18 cellular contexts compared by ENCODE assay signal in the genomic region with DNA sequence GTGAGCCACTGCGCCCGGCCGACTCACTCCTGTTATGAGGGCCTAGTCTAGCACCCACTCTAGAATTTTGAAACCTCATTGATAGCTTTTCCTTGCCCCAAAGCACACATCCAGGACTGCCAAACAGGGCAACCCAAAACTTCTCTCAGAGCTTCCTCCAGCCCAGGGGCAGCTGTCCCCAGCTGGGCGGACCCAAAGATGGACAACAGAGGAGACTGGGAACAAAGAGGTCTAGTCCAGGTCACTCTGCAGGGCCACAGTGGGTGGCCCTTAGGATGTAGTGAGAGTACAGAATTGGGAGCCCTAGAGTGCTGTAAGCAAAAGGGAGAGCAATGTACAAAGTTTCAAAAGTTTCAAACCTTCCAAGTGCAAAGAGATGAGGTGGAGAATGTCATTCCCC. TPM values are rescaled to one million over a fixed set of nuclear protein-coding genes. Genes with fewer than 3 reads are reported as not detected.
DNase-seq lines count a peak whose midpoint lies in the region; ATAC-seq lines count a peak whose summit lies in the region.
"Had no signal": no experiment of that assay in that cellular context is flagged by ENCODE, and none has a peak within 500 bp of the region (broad histone marks: within the 10 kb centered on the region; RNA-seq: fewer than 3 reads in every experiment).

No MANE protein-coding gene starts in this region.

- H3K4me3 Mint-ChIP-seq in CD8-positive, alpha-beta memory T cell = peak overlapping the region in 5 of 7 donors; percentile 2 to 57 (median 17)
- H3K4me3 Mint-ChIP-seq in central memory CD8-positive, alpha-beta T cell = peak overlapping the region; percentile 14
- H3K4me3 Mint-ChIP-seq in stimulated activated naive B cell treated with anti-CD40 and anti-IgM and Interleukin-4, amounts not matched to agents 10 μg/mL and 1 μg/mL and 100 μg/mL, for 72 hours = peak overlapping the region; percentile 22 to 84

- no peaks in the 10 kb centered on the region for H3K9me3 Mint-ChIP-seq in CD8-positive, alpha-beta memory T cell
- no peaks in the 10 kb centered on the region for H3K9me3 Mint-ChIP-seq in central memory CD8-positive, alpha-beta T cell
- no peaks in the 10 kb centered on the region for H3K9me3 Mint-ChIP-seq in stimulated activated naive B cell treated with anti-CD40 and anti-IgM and Interleukin-4, amounts not matched to agents 10 μg/mL and 1 μg/mL and 100 μg/mL, for 72 hours
- H3K9me3 Mint-ChIP-seq: effector memory CD8-positive, alpha-beta T cell; T-helper 2 cell treated with Interferon-gamma antibody and Interleukin-4, amounts not matched to agents 5 μg/mL and 100 μg/mL, for 36 hours had no signal

- H3K36me3 Mint-ChIP-seq in CD8-positive, alpha-beta memory T cell = no peaks in the 10 kb centered on the region
- peaks cover 2% of the 10 kb centered on the region for H3K36me3 Mint-ChIP-seq in central memory CD8-positive, alpha-beta T cell (ENCODE audit: insufficient read depth)
- no peaks in the 10 kb centered on the region for H3K36me3 Mint-ChIP-seq in stimulated activated naive B cell treated with anti-CD40 and anti-IgM and Interleukin-4, amounts not matched to agents 10 μg/mL and 1 μg/mL and 100 μg/mL, for 72 hours

- no peaks in the 10 kb centered on the region for H3K36me3 ChIP-seq in CD8-positive, alpha-beta memory T cell (ENCODE audit: insufficient read depth, low read length)
- H3K36me3 ChIP-seq in mesodermal cell (ENCODE audit: control insufficient read depth, insufficient read depth, low read length) = no peaks in the 10 kb centered on the region
- H3K36me3 ChIP-seq: cardiac muscle cell, left lung, neutrophil had no signal

- H3K27ac Mint-ChIP-seq in CD8-positive, alpha-beta memory T cell = peak overlapping the region in 1 of 8 donors; percentile 69
- H3K27ac Mint-ChIP-seq in central memory CD8-positive, alpha-beta T cell (ENCODE audit: low read depth) = no peak overlapping the region
- peak overlapping the region; percentile 45 for H3K27ac Mint-ChIP-seq in stimulated activated naive B cell treated with anti-CD40 and anti-IgM and Interleukin-4, amounts not matched to agents 10 μg/mL and 1 μg/mL and 100 μg/mL, for 72 hours
- H3K27ac Mint-ChIP-seq: effector memory CD8-positive, alpha-beta T cell; T-helper 2 cell treated with Interferon-gamma antibody and Interleukin-4, amounts not matched to agents 5 μg/mL and 100 μg/mL, for 36 hours had no signal

- no peak for ATAC-seq in central memory CD8-positive, alpha-beta T cell (replicated peaks; ENCODE audit: extremely low read depth, poor library complexity, severe bottlenecking)
- ATAC-seq in stimulated activated naive B cell treated with anti-CD40 and anti-IgM and Interleukin-4, amounts not matched to agents 10 μg/mL and 1 μg/mL and 100 μg/mL, for 72 hours (replicated peaks) = no peak
- ATAC-seq in GM19455 (IDR thresholded peaks at IDR 0.05; ENCODE audit: unreplicated experiment) = no peak
- ATAC-seq: effector memory CD8-positive, alpha-beta T cell had no signal

- H3K27me3 ChIP-seq in CD8-positive, alpha-beta memory T cell (ENCODE audit: insufficient read depth, low read length, poor library complexity, severe bottlenecking) = peaks cover 15% of the 10 kb centered on the region

- H3K4me3 ChIP-seq in CD8-positive, alpha-beta memory T cell (ENCODE audit: low read length) = no peak overlapping the region
- H3K4me3 ChIP-seq in mesodermal cell (ENCODE audit: extremely low read depth, insufficient read depth, low read length, poor library complexity, severe bottlenecking) = peak overlapping the region; percentile 34
- H3K4me3 ChIP-seq: cardiac muscle cell had no signal

- DNase-seq in CD8-positive, alpha-beta memory T cell = no peak
- no peak for DNase-seq in central memory CD8-positive, alpha-beta T cell (ENCODE audit: low spot score in 2 of 2)
- DNase-seq in stimulated activated naive B cell treated with anti-CD40 and anti-IgM and Interleukin-4, amounts not matched to agents 10 μg/mL and 1 μg/mL and 100 μg/mL, for 72 hours = no peak
- DNase-seq in activated gamma-delta T cell (lab: John Stamatoyannopoulos, UW) (no peak), cortex of kidney (lab: John Stamatoyannopoulos, UW) (no peak)
- DNase-seq in activated CD4-positive, alpha-beta T cell treated with anti-CD3 and anti-CD28 coated beads for 1 hour = no peak
- DNase-seq: activated naive CD4-positive, alpha-beta T cell treated with anti-CD3 and anti-CD28 coated beads, Interleukin-2, amount 50 U/mL, for 16 hours; effector memory CD8-positive, alpha-beta T cell; EL; IMR-90; left lung; NCI-H2029; NCI-H524 had no signal

- H3K4me1 Mint-ChIP-seq in CD8-positive, alpha-beta memory T cell = peaks cover 11 to 21% (median 15%) of the 10 kb centered on the region in 3 donors
- H3K4me1 Mint-ChIP-seq in central memory CD8-positive, alpha-beta T cell = peaks cover 17% of the 10 kb centered on the region
- H3K4me1 Mint-ChIP-seq in stimulated activated naive B cell treated with anti-CD40 and anti-IgM and Interleukin-4, amounts not matched to agents 10 μg/mL and 1 μg/mL and 100 μg/mL, for 72 hours = peaks cover 12 to 28% of the 10 kb centered on the region in 2 donors

- peaks cover 4% of the 10 kb centered on the region for H3K4me1 ChIP-seq in CD8-positive, alpha-beta memory T cell (ENCODE audit: insufficient read depth, low read length)
- peaks cover 7% of the 10 kb centered on the region for H3K4me1 ChIP-seq in mesodermal cell (ENCODE audit: control insufficient read depth, insufficient read depth, low read length, poor library complexity, severe bottlenecking)

- H3K27ac ChIP-seq in CD8-positive, alpha-beta memory T cell (ENCODE audit: low read depth, low read length) = no peak overlapping the region
- H3K27ac ChIP-seq in mesodermal cell (ENCODE audit: low read depth, low read length, severe bottlenecking) = no peak overlapping the region
- H3K27ac ChIP-seq: cardiac muscle cell, neutrophil had no signal

- WGBS in mesodermal cell (ENCODE audit: insufficient coverage in 2 of 2), 2 experiments = 97 to 100% methylated on average over 3 of the region's 4 CpGs

- peaks cover 37 to 68% of the 10 kb centered on the region in 2 donors for H3K27me3 Mint-ChIP-seq in CD8-positive, alpha-beta memory T cell
- peaks cover 80% of the 10 kb centered on the region for H3K27me3 Mint-ChIP-seq in central memory CD8-positive, alpha-beta T cell
- H3K27me3 Mint-ChIP-seq in stimulated activated naive B cell treated with anti-CD40 and anti-IgM and Interleukin-4, amounts not matched to agents 10 μg/mL and 1 μg/mL and 100 μg/mL, for 72 hours = peaks cover 65 to 66% of the 10 kb centered on the region in 2 donors

- no peaks in the 10 kb centered on the region for H3K9me3 ChIP-seq in CD8-positive, alpha-beta memory T cell (ENCODE audit: low read length)
- H3K9me3 ChIP-seq in mesodermal cell (ENCODE audit: control insufficient read depth, low read length) = no peaks in the 10 kb centered on the region
- H3K9me3 ChIP-seq: left lung, neutrophil had no signal

- CTCF ChIA-PET in CD8-positive, alpha-beta memory T cell (lab: Charles Lee) = interaction anchor here (1.3 kb wide), 1 partner anchor 22 kb away, joined by 5 read pairs; no protein-coding TSS in a partner anchor

- POLR2A ChIA-PET in CD8-positive, alpha-beta memory T cell (lab: Charles Lee) = no interaction called here

RNA-seq across cellular contexts. Expression of a gene that starts 1.2 kb away (rescaled TPM):
- total RNA-seq in CD8-positive, alpha-beta memory T cell = not detected
- not detected for polyA plus RNA-seq in CD8-positive, alpha-beta memory T cell
- 33.7 TPM for polyA plus RNA-seq in mesodermal cell (2013, experiment 1 of 2)
- 21.7 TPM for polyA plus RNA-seq in mesodermal cell (2013, experiment 2 of 2)
- total RNA-seq: IMR-90 had no signal
